In the genomic region with DNA sequence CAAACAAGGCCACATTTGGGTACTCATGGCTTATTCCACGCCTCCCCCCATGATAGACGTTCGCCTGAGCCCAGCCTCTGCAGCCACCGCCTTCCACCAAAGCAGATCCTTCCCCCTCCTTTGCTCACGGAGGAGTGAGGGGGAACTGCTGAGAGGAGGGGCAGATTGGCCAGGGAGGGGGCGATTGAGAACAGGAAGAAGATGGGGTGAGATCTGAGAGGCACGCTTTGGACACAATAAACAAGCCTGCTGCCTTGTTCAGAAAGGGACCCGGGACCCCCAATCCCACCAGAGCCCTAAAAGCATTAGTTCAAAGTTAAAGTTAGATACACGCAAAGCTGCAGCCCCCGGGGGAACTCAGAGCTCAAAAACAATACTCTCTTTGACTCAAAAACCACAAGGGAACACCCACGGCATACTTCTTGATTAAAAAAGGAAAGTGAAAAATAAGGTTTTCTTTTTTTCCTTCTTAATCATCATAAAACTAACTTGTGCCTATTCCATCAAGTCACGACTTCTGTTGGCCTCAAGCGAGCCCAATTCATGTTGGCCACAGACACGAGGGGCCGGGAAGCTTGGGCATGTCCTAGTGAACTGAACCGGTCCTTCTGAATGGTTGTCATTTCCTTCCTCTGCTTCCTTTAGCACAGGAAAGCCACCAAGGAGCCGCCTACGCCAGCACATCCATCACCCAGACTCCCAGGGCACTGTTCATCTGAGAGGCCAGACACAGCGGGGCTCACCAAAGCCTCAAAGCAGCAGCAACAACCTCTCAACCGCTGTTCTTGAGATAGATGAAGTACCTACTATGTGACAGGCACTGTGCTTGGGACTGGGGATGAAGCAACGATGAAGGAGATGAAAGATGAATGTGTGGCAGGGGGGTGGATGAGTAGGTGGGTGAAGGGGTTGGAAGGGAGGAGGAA, we compare ENCODE assay signal across 1 cellular context.
TF ChIP-seq lines count a peak whose summit lies in the region.

No MANE protein-coding gene starts in this region.

TF ChIP-seq in WTC11, 78 proteins besides CTCF, POLR2A, EP300 and RAD21 (continued from another document):
- TF ChIP-seq, protein P1, sequence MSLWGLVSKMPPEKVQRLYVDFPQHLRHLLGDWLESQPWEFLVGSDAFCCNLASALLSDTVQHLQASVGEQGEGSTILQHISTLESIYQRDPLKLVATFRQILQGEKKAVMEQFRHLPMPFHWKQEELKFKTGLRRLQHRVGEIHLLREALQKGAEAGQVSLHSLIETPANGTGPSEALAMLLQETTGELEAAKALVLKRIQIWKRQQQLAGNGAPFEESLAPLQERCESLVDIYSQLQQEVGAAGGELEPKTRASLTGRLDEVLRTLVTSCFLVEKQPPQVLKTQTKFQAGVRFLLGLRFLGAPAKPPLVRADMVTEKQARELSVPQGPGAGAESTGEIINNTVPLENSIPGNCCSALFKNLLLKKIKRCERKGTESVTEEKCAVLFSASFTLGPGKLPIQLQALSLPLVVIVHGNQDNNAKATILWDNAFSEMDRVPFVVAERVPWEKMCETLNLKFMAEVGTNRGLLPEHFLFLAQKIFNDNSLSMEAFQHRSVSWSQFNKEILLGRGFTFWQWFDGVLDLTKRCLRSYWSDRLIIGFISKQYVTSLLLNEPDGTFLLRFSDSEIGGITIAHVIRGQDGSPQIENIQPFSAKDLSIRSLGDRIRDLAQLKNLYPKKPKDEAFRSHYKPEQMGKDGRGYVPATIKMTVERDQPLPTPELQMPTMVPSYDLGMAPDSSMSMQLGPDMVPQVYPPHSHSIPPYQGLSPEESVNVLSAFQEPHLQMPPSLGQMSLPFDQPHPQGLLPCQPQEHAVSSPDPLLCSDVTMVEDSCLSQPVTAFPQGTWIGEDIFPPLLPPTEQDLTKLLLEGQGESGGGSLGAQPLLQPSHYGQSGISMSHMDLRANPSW (CRISPR knock-in tag; conservative IDR thresholded peaks at IDR 0.05; ENCODE audit: low read depth): no peak
- TF ChIP-seq, protein P2, sequence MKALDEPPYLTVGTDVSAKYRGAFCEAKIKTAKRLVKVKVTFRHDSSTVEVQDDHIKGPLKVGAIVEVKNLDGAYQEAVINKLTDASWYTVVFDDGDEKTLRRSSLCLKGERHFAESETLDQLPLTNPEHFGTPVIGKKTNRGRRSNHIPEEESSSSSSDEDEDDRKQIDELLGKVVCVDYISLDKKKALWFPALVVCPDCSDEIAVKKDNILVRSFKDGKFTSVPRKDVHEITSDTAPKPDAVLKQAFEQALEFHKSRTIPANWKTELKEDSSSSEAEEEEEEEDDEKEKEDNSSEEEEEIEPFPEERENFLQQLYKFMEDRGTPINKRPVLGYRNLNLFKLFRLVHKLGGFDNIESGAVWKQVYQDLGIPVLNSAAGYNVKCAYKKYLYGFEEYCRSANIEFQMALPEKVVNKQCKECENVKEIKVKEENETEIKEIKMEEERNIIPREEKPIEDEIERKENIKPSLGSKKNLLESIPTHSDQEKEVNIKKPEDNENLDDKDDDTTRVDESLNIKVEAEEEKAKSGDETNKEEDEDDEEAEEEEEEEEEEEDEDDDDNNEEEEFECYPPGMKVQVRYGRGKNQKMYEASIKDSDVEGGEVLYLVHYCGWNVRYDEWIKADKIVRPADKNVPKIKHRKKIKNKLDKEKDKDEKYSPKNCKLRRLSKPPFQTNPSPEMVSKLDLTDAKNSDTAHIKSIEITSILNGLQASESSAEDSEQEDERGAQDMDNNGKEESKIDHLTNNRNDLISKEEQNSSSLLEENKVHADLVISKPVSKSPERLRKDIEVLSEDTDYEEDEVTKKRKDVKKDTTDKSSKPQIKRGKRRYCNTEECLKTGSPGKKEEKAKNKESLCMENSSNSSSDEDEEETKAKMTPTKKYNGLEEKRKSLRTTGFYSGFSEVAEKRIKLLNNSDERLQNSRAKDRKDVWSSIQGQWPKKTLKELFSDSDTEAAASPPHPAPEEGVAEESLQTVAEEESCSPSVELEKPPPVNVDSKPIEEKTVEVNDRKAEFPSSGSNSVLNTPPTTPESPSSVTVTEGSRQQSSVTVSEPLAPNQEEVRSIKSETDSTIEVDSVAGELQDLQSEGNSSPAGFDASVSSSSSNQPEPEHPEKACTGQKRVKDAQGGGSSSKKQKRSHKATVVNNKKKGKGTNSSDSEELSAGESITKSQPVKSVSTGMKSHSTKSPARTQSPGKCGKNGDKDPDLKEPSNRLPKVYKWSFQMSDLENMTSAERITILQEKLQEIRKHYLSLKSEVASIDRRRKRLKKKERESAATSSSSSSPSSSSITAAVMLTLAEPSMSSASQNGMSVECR (CRISPR knock-in tag; IDR thresholded peaks at IDR 0.05; ENCODE audit: borderline replicate concordance): no peak
- TF ChIP-seq, protein P3, sequence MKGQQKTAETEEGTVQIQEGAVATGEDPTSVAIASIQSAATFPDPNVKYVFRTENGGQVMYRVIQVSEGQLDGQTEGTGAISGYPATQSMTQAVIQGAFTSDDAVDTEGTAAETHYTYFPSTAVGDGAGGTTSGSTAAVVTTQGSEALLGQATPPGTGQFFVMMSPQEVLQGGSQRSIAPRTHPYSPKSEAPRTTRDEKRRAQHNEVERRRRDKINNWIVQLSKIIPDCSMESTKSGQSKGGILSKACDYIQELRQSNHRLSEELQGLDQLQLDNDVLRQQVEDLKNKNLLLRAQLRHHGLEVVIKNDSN (CRISPR knock-in tag; IDR thresholded peaks at IDR 0.05): no peak
TF ChIP-seq in WTC11: peak in this region for 0.
